1 cellular context compared by ENCODE assay signal in the genomic region with DNA sequence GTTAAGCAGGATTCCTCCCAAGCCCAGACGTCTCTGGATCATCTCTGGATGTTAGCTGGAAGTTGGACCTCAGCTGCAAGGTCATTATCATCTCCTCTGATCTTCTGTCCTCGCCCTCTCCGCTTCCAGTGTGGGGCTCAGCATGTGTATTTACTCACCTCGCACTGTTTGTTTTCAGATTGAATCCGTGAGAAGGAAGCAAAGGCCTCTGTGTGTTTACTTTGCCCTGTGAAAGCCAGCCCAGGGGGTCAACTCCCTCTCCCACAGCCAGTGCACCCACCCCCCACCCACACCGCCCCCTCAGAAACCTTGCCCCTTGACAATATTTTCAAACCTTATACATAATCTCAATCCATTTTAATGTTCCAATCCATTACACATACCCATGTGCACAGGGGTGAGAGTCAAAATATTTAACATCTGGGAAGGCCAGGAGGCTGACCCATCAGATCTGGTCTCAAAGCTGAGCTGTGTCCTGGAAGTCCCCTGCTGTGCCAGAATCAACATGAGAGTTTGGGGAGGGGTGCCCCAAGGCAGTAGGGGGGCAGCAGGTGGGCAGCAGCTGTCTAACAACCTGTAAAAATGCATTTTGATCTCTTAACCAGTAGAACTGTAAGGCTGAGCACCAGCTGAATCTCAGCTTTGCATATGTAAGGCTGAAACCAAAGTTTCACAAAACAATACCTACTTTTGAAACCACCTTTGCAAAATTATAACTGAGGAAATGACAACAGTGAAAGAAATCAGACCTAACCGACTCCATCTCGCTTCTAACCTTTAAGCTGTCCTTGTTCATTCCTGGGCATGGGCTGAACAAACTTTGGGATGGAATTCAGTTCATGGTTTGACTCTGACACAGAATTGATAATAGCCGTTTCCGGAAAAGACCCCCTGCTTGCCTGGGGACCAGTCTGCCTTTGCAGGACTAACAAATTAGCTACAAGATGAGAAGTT.
TF ChIP-seq lines count a peak whose summit lies in the region.

No MANE protein-coding gene starts in this region.

TF ChIP-seq in HepG2, 621 proteins besides CTCF, POLR2A, EP300 and RAD21 (continued from another document and continues in another):
- peak; percentile 59; the same call in 1 of the 2 replicates for TF ChIP-seq ZBTB20 (CRISPR knock-in tag; IDR thresholded peaks at IDR 0.05; ENCODE audit: borderline replicate concordance, low read depth)
- no peak for TF ChIP-seq MLLT10 (CRISPR knock-in tag; IDR thresholded peaks at IDR 0.05)
- no peak for TF ChIP-seq ZNF777 (CRISPR knock-in tag; IDR thresholded peaks at IDR 0.05)
- TF ChIP-seq ZNF468 (CRISPR knock-in tag; IDR thresholded peaks at IDR 0.05): no peak
- TF ChIP-seq CENPT (CRISPR knock-in tag; IDR thresholded peaks at IDR 0.05; ENCODE audit: low read depth): no peak
- TF ChIP-seq RNF2 (conservative IDR thresholded peaks at IDR 0.05; ENCODE audit: low read depth): no peak
- TF ChIP-seq NFIB (CRISPR knock-in tag; IDR thresholded peaks at IDR 0.05; ENCODE audit: borderline replicate concordance): no peak
- TF ChIP-seq HDAC2 (CRISPR knock-in tag; IDR thresholded peaks at IDR 0.05): peak; percentile 97
- TF ChIP-seq BORCS8-MEF2B (CRISPR knock-in tag; IDR thresholded peaks at IDR 0.05): peak; percentile 89
- TF ChIP-seq RELA (CRISPR knock-in tag; IDR thresholded peaks at IDR 0.05): no peak
- no peak for TF ChIP-seq ZNF512 (CRISPR knock-in tag; IDR thresholded peaks at IDR 0.05)
- no peak for TF ChIP-seq GLI4 (CRISPR knock-in tag; IDR thresholded peaks at IDR 0.05; ENCODE audit: borderline replicate concordance)
- TF ChIP-seq KLF12 (CRISPR knock-in tag; IDR thresholded peaks at IDR 0.05; ENCODE audit: borderline replicate concordance): no peak; the same call in 1 of the 2 replicates
- TF ChIP-seq TBL1XR1 (IDR thresholded peaks at IDR 0.05; ENCODE audit: borderline replicate concordance, low read length, partially characterized antibody): peak; percentile 93
- TF ChIP-seq ZNF264 (CRISPR knock-in tag; IDR thresholded peaks at IDR 0.05): peak; percentile 77; the same call in 1 of the 2 replicates
- TF ChIP-seq TBX3 (IDR thresholded peaks at IDR 0.05; ENCODE audit: borderline replicate concordance): peak; percentile 93
- TF ChIP-seq, protein P1, sequence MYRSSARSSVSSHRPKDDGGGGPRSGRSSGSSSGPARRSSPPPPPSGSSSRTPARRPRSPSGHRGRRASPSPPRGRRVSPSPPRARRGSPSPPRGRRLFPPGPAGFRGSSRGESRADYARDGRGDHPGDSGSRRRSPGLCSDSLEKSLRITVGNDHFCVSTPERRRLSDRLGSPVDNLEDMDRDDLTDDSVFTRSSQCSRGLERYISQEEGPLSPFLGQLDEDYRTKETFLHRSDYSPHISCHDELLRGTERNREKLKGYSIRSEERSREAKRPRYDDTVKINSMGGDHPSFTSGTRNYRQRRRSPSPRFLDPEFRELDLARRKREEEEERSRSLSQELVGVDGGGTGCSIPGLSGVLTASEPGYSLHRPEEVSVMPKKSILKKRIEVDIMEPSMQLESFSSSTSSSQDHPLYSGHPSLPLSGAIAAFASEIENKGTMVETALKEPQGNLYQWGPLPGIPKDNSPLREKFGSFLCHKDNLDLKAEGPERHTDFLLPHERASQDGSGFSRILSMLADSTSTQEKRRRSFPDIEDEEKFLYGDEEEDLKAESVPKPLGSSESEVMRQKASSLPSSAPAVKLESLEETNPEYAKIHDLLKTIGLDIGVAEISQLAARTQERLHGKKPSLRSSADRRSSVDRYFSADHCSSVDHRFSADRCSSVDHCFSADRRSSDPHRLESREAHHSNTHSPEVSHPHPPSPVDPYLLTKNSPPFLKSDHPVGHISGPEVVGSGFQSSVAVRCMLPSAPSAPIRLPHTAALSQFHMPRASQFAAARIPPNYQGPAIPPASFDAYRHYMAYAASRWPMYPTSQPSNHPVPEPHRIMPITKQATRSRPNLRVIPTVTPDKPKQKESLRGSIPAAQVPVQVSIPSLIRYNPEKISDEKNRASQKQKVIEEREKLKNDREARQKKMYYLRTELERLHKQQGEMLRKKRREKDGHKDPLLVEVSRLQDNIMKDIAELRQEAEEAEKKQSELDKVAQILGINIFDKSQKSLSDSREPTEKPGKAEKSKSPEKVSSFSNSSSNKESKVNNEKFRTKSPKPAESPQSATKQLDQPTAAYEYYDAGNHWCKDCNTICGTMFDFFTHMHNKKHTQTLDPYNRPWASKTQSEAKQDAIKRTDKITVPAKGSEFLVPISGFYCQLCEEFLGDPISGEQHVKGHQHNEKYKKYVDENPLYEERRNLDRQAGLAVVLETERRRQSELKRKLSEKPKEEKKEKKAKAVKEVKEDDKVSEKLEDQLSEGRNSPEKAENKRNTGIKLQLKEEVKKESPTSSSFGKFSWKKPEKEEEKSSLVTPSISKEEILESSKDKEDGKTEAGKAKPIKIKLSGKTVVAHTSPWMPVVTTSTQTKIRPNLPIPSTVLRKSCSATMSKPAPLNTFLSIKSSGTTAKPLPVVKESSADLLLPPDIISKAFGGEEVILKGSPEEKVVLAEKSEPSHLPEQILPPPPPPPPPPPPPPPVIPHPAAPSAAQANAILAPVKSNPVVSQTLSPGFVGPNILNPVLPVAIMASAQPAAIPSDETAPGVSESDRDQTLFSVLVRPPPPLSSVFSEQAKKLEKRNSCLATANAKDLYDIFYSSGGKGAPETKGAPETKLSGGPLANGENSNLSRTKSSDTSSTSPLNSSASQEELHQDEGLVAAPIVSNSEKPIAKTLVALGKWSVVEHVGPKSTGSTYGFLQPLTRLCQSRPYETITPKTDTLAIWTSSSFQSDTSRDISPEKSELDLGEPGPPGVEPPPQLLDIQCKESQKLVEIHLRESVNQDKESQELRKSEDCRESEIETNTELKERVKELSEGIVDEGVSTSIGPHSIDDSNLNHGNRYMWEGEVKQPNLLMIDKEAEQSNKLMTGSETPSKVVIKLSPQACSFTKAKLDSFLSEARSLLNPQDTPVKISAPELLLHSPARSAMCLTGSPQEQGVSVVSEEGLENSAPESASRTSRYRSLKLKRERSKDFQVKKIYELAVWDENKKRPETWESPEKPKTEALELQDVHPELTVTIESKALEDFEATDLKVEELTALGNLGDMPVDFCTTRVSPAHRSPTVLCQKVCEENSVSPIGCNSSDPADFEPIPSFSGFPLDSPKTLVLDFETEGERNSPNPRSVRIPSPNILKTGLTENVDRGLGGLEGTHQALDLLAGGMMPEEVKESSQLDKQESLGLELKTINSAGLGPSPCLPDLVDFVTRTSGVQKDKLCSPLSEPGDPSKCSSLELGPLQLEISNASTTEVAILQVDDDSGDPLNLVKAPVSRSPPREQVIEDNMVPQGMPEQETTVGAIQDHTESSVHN (CRISPR knock-in tag; IDR thresholded peaks at IDR 0.05): 0 out of 2 replicates have a peak, but pooled peaks have one; percentile 62
- peak; percentile 97 for TF ChIP-seq ZBTB7B (CRISPR knock-in tag; IDR thresholded peaks at IDR 0.05)
- TF ChIP-seq ZSCAN30 (CRISPR knock-in tag; IDR thresholded peaks at IDR 0.05): no peak
- peak; percentile 83; the same call in 1 of the 2 replicates for TF ChIP-seq REPIN1 (CRISPR knock-in tag; IDR thresholded peaks at IDR 0.05; ENCODE audit: borderline replicate concordance, low read depth)
- TF ChIP-seq ZNF180 (CRISPR knock-in tag; IDR thresholded peaks at IDR 0.05; ENCODE audit: borderline replicate concordance, low read depth): no peak
- TF ChIP-seq ZNF546 (CRISPR knock-in tag; conservative IDR thresholded peaks at IDR 0.05): no peak
- peak; percentile 77; the same call in 1 of the 2 replicates for TF ChIP-seq ZNF556 (CRISPR knock-in tag; IDR thresholded peaks at IDR 0.05; ENCODE audit: borderline replicate concordance)
- TF ChIP-seq, protein P2, sequence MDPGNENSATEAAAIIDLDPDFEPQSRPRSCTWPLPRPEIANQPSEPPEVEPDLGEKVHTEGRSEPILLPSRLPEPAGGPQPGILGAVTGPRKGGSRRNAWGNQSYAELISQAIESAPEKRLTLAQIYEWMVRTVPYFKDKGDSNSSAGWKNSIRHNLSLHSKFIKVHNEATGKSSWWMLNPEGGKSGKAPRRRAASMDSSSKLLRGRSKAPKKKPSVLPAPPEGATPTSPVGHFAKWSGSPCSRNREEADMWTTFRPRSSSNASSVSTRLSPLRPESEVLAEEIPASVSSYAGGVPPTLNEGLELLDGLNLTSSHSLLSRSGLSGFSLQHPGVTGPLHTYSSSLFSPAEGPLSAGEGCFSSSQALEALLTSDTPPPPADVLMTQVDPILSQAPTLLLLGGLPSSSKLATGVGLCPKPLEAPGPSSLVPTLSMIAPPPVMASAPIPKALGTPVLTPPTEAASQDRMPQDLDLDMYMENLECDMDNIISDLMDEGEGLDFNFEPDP (CRISPR knock-in tag; conservative IDR thresholded peaks at IDR 0.05): no peak
- TF ChIP-seq ZNF558 (CRISPR knock-in tag; IDR thresholded peaks at IDR 0.05; ENCODE audit: borderline replicate concordance): no peak
- peak; percentile 92 for TF ChIP-seq GFI1 (CRISPR knock-in tag; IDR thresholded peaks at IDR 0.05; ENCODE audit: borderline replicate concordance)
- TF ChIP-seq ZNF136 (CRISPR knock-in tag; IDR thresholded peaks at IDR 0.05; ENCODE audit: low read depth): no peak
- TF ChIP-seq PPARG (CRISPR knock-in tag; conservative IDR thresholded peaks at IDR 0.05): no peak; the same call in 1 of the 2 replicates
- TF ChIP-seq ZNF17 (CRISPR knock-in tag; IDR thresholded peaks at IDR 0.05): no peak
- TF ChIP-seq, protein P3, sequence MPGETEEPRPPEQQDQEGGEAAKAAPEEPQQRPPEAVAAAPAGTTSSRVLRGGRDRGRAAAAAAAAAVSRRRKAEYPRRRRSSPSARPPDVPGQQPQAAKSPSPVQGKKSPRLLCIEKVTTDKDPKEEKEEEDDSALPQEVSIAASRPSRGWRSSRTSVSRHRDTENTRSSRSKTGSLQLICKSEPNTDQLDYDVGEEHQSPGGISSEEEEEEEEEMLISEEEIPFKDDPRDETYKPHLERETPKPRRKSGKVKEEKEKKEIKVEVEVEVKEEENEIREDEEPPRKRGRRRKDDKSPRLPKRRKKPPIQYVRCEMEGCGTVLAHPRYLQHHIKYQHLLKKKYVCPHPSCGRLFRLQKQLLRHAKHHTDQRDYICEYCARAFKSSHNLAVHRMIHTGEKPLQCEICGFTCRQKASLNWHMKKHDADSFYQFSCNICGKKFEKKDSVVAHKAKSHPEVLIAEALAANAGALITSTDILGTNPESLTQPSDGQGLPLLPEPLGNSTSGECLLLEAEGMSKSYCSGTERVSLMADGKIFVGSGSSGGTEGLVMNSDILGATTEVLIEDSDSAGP (CRISPR knock-in tag; IDR thresholded peaks at IDR 0.05; ENCODE audit: borderline replicate concordance): no peak
- no peak for TF ChIP-seq ZNF562 (CRISPR knock-in tag; IDR thresholded peaks at IDR 0.05; ENCODE audit: borderline replicate concordance)
- TF ChIP-seq NCOR1 (IDR thresholded peaks at IDR 0.05; ENCODE audit: borderline replicate concordance, low read length): peak; percentile 87; the same call in 1 of the 2 replicates
- TF ChIP-seq ZNF577 (CRISPR knock-in tag; IDR thresholded peaks at IDR 0.05; ENCODE audit: borderline replicate concordance, low read depth): no peak
- no peak for TF ChIP-seq RFX1 (IDR thresholded peaks at IDR 0.05)
- peak; percentile 90 for TF ChIP-seq TCF7 (IDR thresholded peaks at IDR 0.05; ENCODE audit: low read depth)
- TF ChIP-seq, protein P4, sequence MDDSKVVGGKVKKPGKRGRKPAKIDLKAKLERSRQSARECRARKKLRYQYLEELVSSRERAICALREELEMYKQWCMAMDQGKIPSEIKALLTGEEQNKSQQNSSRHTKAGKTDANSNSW (CRISPR knock-in tag; IDR thresholded peaks at IDR 0.05; ENCODE audit: borderline replicate concordance): no peak
- TF ChIP-seq ETV5 (CRISPR knock-in tag; IDR thresholded peaks at IDR 0.05; ENCODE audit: borderline replicate concordance): peak; percentile 89
- peak; percentile 75 for TF ChIP-seq NR2C2 (CRISPR knock-in tag; IDR thresholded peaks at IDR 0.05; ENCODE audit: borderline replicate concordance)
- TF ChIP-seq SOX6 (IDR thresholded peaks at IDR 0.05): no peak
- TF ChIP-seq SOX6 (CRISPR knock-in tag; IDR thresholded peaks at IDR 0.05): peak; percentile 94
- peak; percentile 63; the same call in 1 of the 2 replicates for TF ChIP-seq HOXD1 (CRISPR knock-in tag; IDR thresholded peaks at IDR 0.05)
- TF ChIP-seq ZNF605 (CRISPR knock-in tag; IDR thresholded peaks at IDR 0.05): no peak
- TF ChIP-seq ZNF557 (CRISPR knock-in tag; IDR thresholded peaks at IDR 0.05): no peak
- no peak for TF ChIP-seq ZNF598 (CRISPR knock-in tag; IDR thresholded peaks at IDR 0.05; ENCODE audit: borderline replicate concordance)
- peak; percentile 81 for TF ChIP-seq SAP130 (CRISPR knock-in tag; IDR thresholded peaks at IDR 0.05; ENCODE audit: low read depth)
- peak; percentile 97 for TF ChIP-seq ELF3 (CRISPR knock-in tag; IDR thresholded peaks at IDR 0.05)
- no peak for TF ChIP-seq PBX3 (CRISPR knock-in tag; IDR thresholded peaks at IDR 0.05; ENCODE audit: borderline replicate concordance)
- TF ChIP-seq NFE2L1 (CRISPR knock-in tag; IDR thresholded peaks at IDR 0.05; ENCODE audit: borderline replicate concordance): no peak
- TF ChIP-seq POGZ (CRISPR knock-in tag; IDR thresholded peaks at IDR 0.05): peak; percentile 82
